Comparison of ENCODE assay signal across 27 cellular contexts in genomic region chr5:36611520-36612274, GRCh38. TPM values are rescaled to one million over a fixed set of nuclear protein-coding genes. Genes with fewer than 3 reads are reported as not detected.
DNase-seq lines count a peak whose midpoint lies in the region; ATAC-seq and TF ChIP-seq lines count a peak whose summit lies in the region.
"Had no signal": no experiment of that assay in that cellular context is flagged by ENCODE, and none has a peak within 500 bp of the region (broad histone marks: within the 10 kb centered on the region; RNA-seq: fewer than 3 reads in every experiment).

No MANE protein-coding gene starts in this region.

- no peak overlapping the region for H3K9ac ChIP-seq in H9 (ENCODE audit: extremely low read depth, insufficient read length, low read length)
- H3K9ac ChIP-seq: SK-N-SH had no signal

- H3K4me1 Mint-ChIP-seq in Caco-2 (ENCODE audit: low read depth, unreplicated experiment), result peaks cover 58% of the 10 kb centered on the region
- H3K4me1 Mint-ChIP-seq in WTC11, result peaks cover 80% of the 10 kb centered on the region
- H3K4me1 Mint-ChIP-seq in progenitor cell of endocrine pancreas (ENCODE audit: low read depth), result peaks cover 46% of the 10 kb centered on the region
- peaks cover 8% of the 10 kb centered on the region for H3K4me1 Mint-ChIP-seq in CD8-positive, alpha-beta T cell (ENCODE audit: low read depth)
- peaks cover 30 to 56% of the 10 kb centered on the region in 2 experiments for H3K4me1 Mint-ChIP-seq in H9

- no peaks in the 10 kb centered on the region for H3K79me1 ChIP-seq in H9 (ENCODE audit: insufficient read depth, low read depth, low read length, poor library complexity, severe bottlenecking)

- H3K56ac ChIP-seq in H9 (ENCODE audit: insufficient read length, low read depth, low read length), result no peak overlapping the region

- no peak overlapping the region for H2BK15ac ChIP-seq in H9 (ENCODE audit: low read depth, low read length)

- no peak overlapping the region for H4K91ac ChIP-seq in H9 (ENCODE audit: insufficient read length, low read depth, low read length)

- no CpG with 5 or more reads among the region's 9 CpGs for WGBS in H9 (ENCODE audit: extremely low coverage, insufficient read length, low lambda C conversion rate)

- ATAC-seq in WTC11, result no peak
- ATAC-seq in left cardiac atrium, result peak; percentile 50 to 58
- ATAC-seq in CD8-positive, alpha-beta T cell, result no peak
- ATAC-seq: lower lobe of right lung; Panc1; stimulated activated naive B cell treated with anti-CD40 and anti-IgM and Interleukin-4, amounts not matched to agents 10 μg/mL and 1 μg/mL and 100 μg/mL, for 72 hours had no signal

- H3K23ac ChIP-seq in H9 (ENCODE audit: insufficient read length, low read depth, low read length), result no peak overlapping the region

- H3K36me3 ChIP-seq in Caco-2 (ENCODE audit: control insufficient read depth, insufficient read depth, low read length), result no peaks in the 10 kb centered on the region; the same call in 1 of the 2 replicates
- no peaks in the 10 kb centered on the region for H3K36me3 ChIP-seq in OCI-LY7 (ENCODE audit: insufficient read depth, low read length)
- H3K36me3 ChIP-seq in CD8-positive, alpha-beta T cell (ENCODE audit: insufficient read depth, low read length), result no peaks in the 10 kb centered on the region
- H3K36me3 ChIP-seq: adrenal gland, BE2C, lower lobe of right lung, sigmoid colon had no signal

- H3K4me2 ChIP-seq in OCI-LY7 (ENCODE audit: low read length) (no peak overlapping the region), H9 (ENCODE audit: insufficient read depth, insufficient read length, low read length) (no peak overlapping the region)
- H3K4me2 ChIP-seq: SK-N-SH had no signal

- no peak overlapping the region for H2BK5ac ChIP-seq in H9 (ENCODE audit: insufficient read length, low read length)

- H3K36me3 Mint-ChIP-seq in Caco-2 (ENCODE audit: insufficient read depth, unreplicated experiment) (peaks cover 98% of the 10 kb centered on the region), WTC11 (peaks cover 48% of the 10 kb centered on the region), progenitor cell of endocrine pancreas (ENCODE audit: insufficient read depth) (peaks cover 6% of the 10 kb centered on the region), H9 (ENCODE audit: insufficient read depth in 1 of 3, low read depth in 3 of 3) (peaks cover 5 to 28% (median 28%) of the 10 kb centered on the region in 3 experiments; a peak in 5 of 7 replicates)
- no peaks in the 10 kb centered on the region for H3K36me3 Mint-ChIP-seq in CD8-positive, alpha-beta T cell

- H3K27ac Mint-ChIP-seq in Caco-2 (ENCODE audit: unreplicated experiment), result no peak overlapping the region
- H3K27ac Mint-ChIP-seq in WTC11, result peak overlapping the region; percentile 89
- peak overlapping the region; percentile 30 for H3K27ac Mint-ChIP-seq in progenitor cell of endocrine pancreas
- no peak overlapping the region for H3K27ac Mint-ChIP-seq in CD8-positive, alpha-beta T cell
- peak overlapping the region in 1 of 3 experiments; percentile 42; a peak in 2 of 7 replicates for H3K27ac Mint-ChIP-seq in H9
- H3K27ac Mint-ChIP-seq: activated T-helper 2 cell treated with anti-CD3 and anti-CD28 coated beads, Interferon-gamma antibody, Interleukin-2, Interleukin-4, amounts not matched to agents 10 μg/mL and 5 μg/mL and 100 μg/mL, durations not matched to agents 14 hours and 24 hours and 36 hours; stimulated activated naive B cell treated with anti-CD40 and anti-IgM and Interleukin-4, amounts not matched to agents 10 μg/mL and 1 μg/mL and 100 μg/mL, for 72 hours had no signal

- no peak overlapping the region for H4K5ac ChIP-seq in H9 (ENCODE audit: insufficient read length, low read depth, low read length)

- H3K4me3 Mint-ChIP-seq in Caco-2 (ENCODE audit: unreplicated experiment), result peak overlapping the region; percentile 54
- H3K4me3 Mint-ChIP-seq in WTC11, result no peak overlapping the region
- H3K4me3 Mint-ChIP-seq in progenitor cell of endocrine pancreas (ENCODE audit: low read depth), result no peak overlapping the region
- no peak overlapping the region for H3K4me3 Mint-ChIP-seq in CD8-positive, alpha-beta T cell
- no peak overlapping the region for H3K4me3 Mint-ChIP-seq in H9
- H3K4me3 Mint-ChIP-seq: stimulated activated naive B cell treated with anti-CD40 and anti-IgM and Interleukin-4, amounts not matched to agents 10 μg/mL and 1 μg/mL and 100 μg/mL, for 72 hours had no signal

- H3K14ac ChIP-seq in H9 (ENCODE audit: insufficient read depth, low read length), result no peak overlapping the region

- no peaks in the 10 kb centered on the region for H3K9me2 ChIP-seq in OCI-LY7 (ENCODE audit: insufficient read depth, low read length)
- H3K9me2 ChIP-seq: SK-N-SH had no signal

- H2BK20ac ChIP-seq in H9 (ENCODE audit: low read depth, low read length, poor library complexity, severe bottlenecking), result no peak overlapping the region

- CTCF ChIA-PET in Caco-2 (lab: Charles Lee) (no interaction called here), WTC11 (lab: Charles Lee) (interaction anchor here (1.1 kb wide), 1 partner anchor 79 kb away, joined by 5 read pairs; no protein-coding TSS in a partner anchor), OCI-LY7 (lab: Charles Lee; ENCODE audit: unreplicated experiment) (no interaction called here)
- CTCF ChIA-PET in CD8-positive, alpha-beta T cell (lab: Charles Lee), result interaction anchor here (1.6 kb wide), 1 partner anchor 20 kb away, joined by 3 read pairs; no protein-coding TSS in a partner anchor

- no peak overlapping the region for H2AFZ ChIP-seq in OCI-LY7 (ENCODE audit: low read length)
- H2AFZ ChIP-seq in H9 (ENCODE audit: low read length), result no peak overlapping the region

- no peak overlapping the region for H2BK12ac ChIP-seq in H9 (ENCODE audit: insufficient read length, low read depth, low read length)

- H3T11ph ChIP-seq in H9 (ENCODE audit: low read length), result no peak overlapping the region

- H3K79me2 ChIP-seq in OCI-LY7 (ENCODE audit: insufficient read depth, low read depth, low read length), result no peaks in the 10 kb centered on the region
- H3K79me2 ChIP-seq in H9 (ENCODE audit: insufficient read depth, low read length), result no peaks in the 10 kb centered on the region

- H2BK120ac ChIP-seq in H9 (ENCODE audit: low read depth, low read length, poor library complexity, severe bottlenecking), result no peak overlapping the region

- H4K8ac ChIP-seq in H9 (replicated peaks; ENCODE audit: insufficient read length, low read depth, low read length), result no peak overlapping the region

- H3K4me1 ChIP-seq in Caco-2 (peaks cover 61% of the 10 kb centered on the region), OCI-LY7 (ENCODE audit: insufficient read depth, low read length, poor library complexity, severe bottlenecking) (no peaks in the 10 kb centered on the region), H9 (ENCODE audit: insufficient read depth, low read length) (0 out of 2 replicates have a peak, but pooled peaks cover 3% of the 10 kb centered on the region)
- peaks cover 6% of the 10 kb centered on the region for H3K4me1 ChIP-seq in CD8-positive, alpha-beta T cell (ENCODE audit: insufficient read depth, low read length)
- H3K4me1 ChIP-seq: lower lobe of right lung had no signal

- no TSS peak for BruUV-seq in Caco-2 (replicated peaks; lab: Mats Ljungman, UMichigan)
- no TSS peak for BruUV-seq in OCI-LY7 (replicated peaks; lab: Mats Ljungman, UMichigan)

- H3K4me3 ChIP-seq in Caco-2 (ENCODE audit: low read depth, low read length) (no peak overlapping the region), OCI-LY7 (ENCODE audit: low read depth, low read length, poor library complexity, severe bottlenecking) (no peak overlapping the region)
- no peak overlapping the region for H3K4me3 ChIP-seq in CD8-positive, alpha-beta T cell (ENCODE audit: low read depth, low read length)
- H3K4me3 ChIP-seq: esophagus muscularis mucosa, lower lobe of right lung, sigmoid colon had no signal

- no peak for DNase-seq in Caco-2
- DNase-seq in WTC11 (ENCODE audit: low spot score), result no peak
- no peak for DNase-seq in left cardiac atrium
- no peak for DNase-seq in progenitor cell of endocrine pancreas (ENCODE audit: low spot score, unreplicated experiment)
- DNase-seq in OCI-LY7 (ENCODE audit: low spot score), result no peak
- DNase-seq in activated T-cell treated with anti-CD3 and anti-CD28 coated beads for 4 hours, result no peak
- no peak for DNase-seq in CD8-positive, alpha-beta T cell
- DNase-seq in H9, result no peak
- DNase-seq: BE2C; Calu3; central memory CD4-positive, alpha-beta T cell; effector memory CD4-positive, alpha-beta T cell; glutamatergic neuron; lower lobe of right lung; NCI-H1694 treated with DMSO at 0.1 percent for 48 hours; NCI-H2227 treated with DMSO at 0.1 percent for 48 hours; NCI-H82; occipital lobe; sigmoid colon; SK-N-SH; stimulated activated naive B cell treated with anti-CD40 and anti-IgM and Interleukin-4, amounts not matched to agents 10 μg/mL and 1 μg/mL and 100 μg/mL, for 72 hours had no signal

- no peak overlapping the region for H3K4ac ChIP-seq in H9 (ENCODE audit: low read depth, low read length)

- H3K23me2 ChIP-seq in H9 (ENCODE audit: insufficient read length, low read depth, low read length, poor library complexity, severe bottlenecking), result peaks cover 1% of the 10 kb centered on the region

- H4K20me1 ChIP-seq in OCI-LY7 (ENCODE audit: insufficient read depth, low read length), result no peaks in the 10 kb centered on the region
- no peaks in the 10 kb centered on the region for H4K20me1 ChIP-seq in H9 (ENCODE audit: control insufficient read depth, insufficient read depth, insufficient read length)

- H3K27me3 ChIP-seq in Caco-2 (replicated peaks; ENCODE audit: control insufficient read depth, insufficient read depth, low read length) (no peaks in the 10 kb centered on the region), H9 (ENCODE audit: insufficient read depth, low read length) (no peaks in the 10 kb centered on the region)
- peaks cover 5% of the 10 kb centered on the region for H3K27me3 ChIP-seq in CD8-positive, alpha-beta T cell (ENCODE audit: insufficient read depth, low read length)
- H3K27me3 ChIP-seq: adrenal gland, esophagus muscularis mucosa, tibial nerve had no signal

- no peak overlapping the region for H3K18ac ChIP-seq in H9 (ENCODE audit: insufficient read length, low read depth, low read length)

- POLR2A ChIA-PET in Caco-2 (lab: Charles Lee), result interaction anchor here (0.5 kb wide), 1 partner anchor 197 kb away, joined by 3 read pairs; no protein-coding TSS in a partner anchor
- POLR2A ChIA-PET in WTC11 (lab: Charles Lee), result no interaction called here
- POLR2A ChIA-PET in OCI-LY7 (lab: Charles Lee), result interaction anchor here (1.4 kb wide), 2 partner anchors 11 to 34 kb away, joined by 3 to 9 read pairs; no protein-coding TSS in a partner anchor
- POLR2A ChIA-PET in CD8-positive, alpha-beta T cell (lab: Charles Lee), result no interaction called here

- TF ChIP-seq CTCF in Caco-2 (IDR thresholded peaks at IDR 0.05; ENCODE audit: insufficient read depth in 1 of 2, low read depth in 1 of 2, low read length in 1 of 2, severe bottlenecking in 1 of 2, unreplicated experiment in 1 of 2) (no peak), WTC11 (IDR thresholded peaks at IDR 0.05) (no peak), progenitor cell of endocrine pancreas (IDR thresholded peaks at IDR 0.05; ENCODE audit: unreplicated experiment) (no peak), OCI-LY7 (conservative IDR thresholded peaks at IDR 0.05; ENCODE audit: low read length) (no peak), H9 (conservative IDR thresholded peaks at IDR 0.05) (no peak)
- no peak for TF ChIP-seq CTCF in CD8-positive, alpha-beta T cell (IDR thresholded peaks at IDR 0.05)

- H3K27me3 Mint-ChIP-seq in Caco-2 (ENCODE audit: insufficient read depth, unreplicated experiment) (no peaks in the 10 kb centered on the region), WTC11 (ENCODE audit: low read depth) (no peaks in the 10 kb centered on the region), progenitor cell of endocrine pancreas (no peaks in the 10 kb centered on the region), H9 (ENCODE audit: low read depth) (no peaks in the 10 kb centered on the region)
- H3K27me3 Mint-ChIP-seq in CD8-positive, alpha-beta T cell (ENCODE audit: low read depth), result peaks cover 30% of the 10 kb centered on the region

- H3K9me3 Mint-ChIP-seq in Caco-2 (ENCODE audit: unreplicated experiment) (no peaks in the 10 kb centered on the region), WTC11 (no peaks in the 10 kb centered on the region), progenitor cell of endocrine pancreas (ENCODE audit: low read depth) (no peaks in the 10 kb centered on the region), H9 (no peaks in the 10 kb centered on the region)
- no peaks in the 10 kb centered on the region for H3K9me3 Mint-ChIP-seq in CD8-positive, alpha-beta T cell
- H3K9me3 Mint-ChIP-seq: activated T-helper 2 cell treated with anti-CD3 and anti-CD28 coated beads, Interferon-gamma antibody, Interleukin-2, Interleukin-4, amounts not matched to agents 10 μg/mL and 5 μg/mL and 100 μg/mL, durations not matched to agents 14 hours and 24 hours and 36 hours had no signal

- no peaks in the 10 kb centered on the region for H3K9me3 ChIP-seq in Caco-2
- no peaks in the 10 kb centered on the region for H3K9me3 ChIP-seq in OCI-LY7 (ENCODE audit: low read length)
- H3K9me3 ChIP-seq in CD8-positive, alpha-beta T cell (ENCODE audit: low read length), result no peaks in the 10 kb centered on the region
- no peaks in the 10 kb centered on the region for H3K9me3 ChIP-seq in H9 (ENCODE audit: control insufficient read depth, low read depth, low read length)
- H3K9me3 ChIP-seq: adrenal gland, BE2C, esophagus muscularis mucosa, lower lobe of right lung, sigmoid colon, SK-N-SH, tibial nerve had no signal

- H2AK5ac ChIP-seq in H9 (ENCODE audit: insufficient read length, low read length), result no peak overlapping the region

- H3K27ac ChIP-seq in OCI-LY7 (ENCODE audit: low read depth, low read length, poor library complexity, severe bottlenecking) (no peak overlapping the region), H9 (ENCODE audit: insufficient read length, low read depth, low read length) (no peak overlapping the region)
- no peak overlapping the region for H3K27ac ChIP-seq in CD8-positive, alpha-beta T cell (ENCODE audit: low read depth, low read length)
- H3K27ac ChIP-seq: adrenal gland, esophagus muscularis mucosa, lower lobe of right lung, sigmoid colon, tibial nerve had no signal

- intact Hi-C loops in Caco-2 (cut with micrococcal nuclease; ENCODE audit: unreplicated experiment), result no loop called here
- intact Hi-C loops in left cardiac atrium (cut with DNase I), result no loop called here
- intact Hi-C loops in OCI-LY7 (cut with micrococcal nuclease; ENCODE audit: unreplicated experiment), result no loop called here
- intact Hi-C loops in CD8-positive, alpha-beta T cell (cut with DNase I, micrococcal nuclease), result no loop called here

RNA-seq across cellular contexts. Expression of gene SLC1A3, which starts 5.3 kb away (rescaled TPM):
- 178 and 195 TPM in 2 replicates for total RNA-seq in Caco-2 (2022)
- total RNA-seq in WTC11 (2021), result 45.9 to 77.9 TPM (median 53.8 TPM) in 3 replicates
- 10 to 100 TPM; 44.9 to 66.6 TPM for total RNA-seq in left cardiac atrium
- 14.0 and 14.5 TPM in 2 replicates for total RNA-seq in progenitor cell of endocrine pancreas
- not detected in 2 replicates for total RNA-seq in OCI-LY7 (2014; rRNA removed; shearing (Covaris generic))
- total RNA-seq in OCI-LY7 (2022), result not detected in 2 replicates
- total RNA-seq in CD8-positive, alpha-beta T cell, result not detected
- 18.4 and 18.6 TPM in 2 replicates for total RNA-seq in H9 (2021)
- total RNA-seq: A172; activated T-helper 2 cell treated with anti-CD3 and anti-CD28 coated beads, Interferon-gamma antibody, Interleukin-2, Interleukin-4, amounts not matched to agents 10 μg/mL and 5 μg/mL and 100 μg/mL, durations not matched to agents 14 hours and 24 hours and 36 hours had no signal

Comparison
In these comparisons a context has a peak if more than half of its experiments do, and no peak if none do; other contexts are left out.
1. H3K27ac Mint-ChIP-seq: peak in WTC11 (single experiment) and progenitor cell of endocrine pancreas (single experiment); none in Caco-2 (single experiment) and CD8-positive, alpha-beta T cell (single experiment).
2. ATAC-seq: peak in left cardiac atrium (2 of 2); none in WTC11 (single experiment) and CD8-positive, alpha-beta T cell (single experiment).
3. RNA of gene SLC1A3, which starts 5.3 kb away (total RNA-seq): 178 to 195 TPM in Caco-2, 45.9 to 77.9 TPM in WTC11, 44.9 to 66.6 TPM in left cardiac atrium, 18.4 to 18.6 TPM in H9 and 14.0 to 14.5 TPM in progenitor cell of endocrine pancreas; not detected in CD8-positive, alpha-beta T cell and not detected in OCI-LY7; every median in the first group is over 10 times any median in the second.
4. CTCF ChIA-PET loops: an anchor here in WTC11 (1.1 kb wide) and CD8-positive, alpha-beta T cell (1.6 kb wide); none called in Caco-2 and OCI-LY7.
5. POLR2A ChIA-PET loops: an anchor here in Caco-2 (0.5 kb wide) and OCI-LY7 (1.4 kb wide); none called in WTC11 and CD8-positive, alpha-beta T cell.